ENCODE assay signal across 12 cellular contexts in genomic region chr12:122716666-122717065, GRCh38. TPM values are rescaled to one million over a fixed set of nuclear protein-coding genes. Genes with fewer than 3 reads are reported as not detected.
DNase-seq lines count a peak whose midpoint lies in the region; ATAC-seq and TF ChIP-seq lines count a peak whose summit lies in the region.
"Not testable (repeated sequence)": the region's sequence is repeated elsewhere in the genome, so short reads cannot be mapped to it uniquely, and the experiment has no call there.
"Had no signal": no experiment of that assay in that cellular context is flagged by ENCODE, and none has a peak within 500 bp of the region (broad histone marks: within the 10 kb centered on the region; RNA-seq: fewer than 3 reads in every experiment).

Gene HCAR3, minus strand, starts transcription at chr12:122716811. Its CDS starts 74 bp downstream, at chr12:122716737.

- not testable (repeated sequence) for H2BK15ac ChIP-seq in mesenchymal stem cell (ENCODE audit: low read depth, poor library complexity, severe bottlenecking)

- not testable (repeated sequence) for H3K27ac Mint-ChIP-seq in MCF 10A (ENCODE audit: low read depth, unreplicated experiment)

- not testable (repeated sequence) for H3K36me3 Mint-ChIP-seq in MCF 10A (ENCODE audit: insufficient read depth, unreplicated experiment)

- H3K4ac ChIP-seq in mesenchymal stem cell (ENCODE audit: low read depth in 1 of 2, low read length in 2 of 2): not testable (repeated sequence)

- BruUV-seq in MCF 10A (replicated peaks; lab: Mats Ljungman, UMichigan): not testable (repeated sequence)

- not testable (repeated sequence) for H3K27me3 Mint-ChIP-seq in MCF 10A (ENCODE audit: insufficient read depth, unreplicated experiment)

- not testable (repeated sequence) for H2AK5ac ChIP-seq in mesenchymal stem cell (ENCODE audit: low read length, severe bottlenecking)

- CTCF ChIA-PET in MCF 10A (lab: Yijun Ruan, JAX): not testable (repeated sequence)

- H3K27ac ChIP-seq in DOHH2 (ENCODE audit: low read depth, low read length); HL-60 (replicated peaks); mesenchymal stem cell (ENCODE audit: low read length, poor library complexity, severe bottlenecking): not testable (repeated sequence)
- H3K27ac ChIP-seq in foreskin keratinocyte (peak within 1 kb of the TSS; percentile 73), subcutaneous abdominal adipose tissue (ENCODE audit: low read depth, low read length) (peak within 1 kb of the TSS; percentile 84)

- H3K4me2 ChIP-seq in DOHH2 (ENCODE audit: low read length): peak within 1 kb of the TSS; percentile 47; the same call in 1 of the 2 replicates
- not testable (repeated sequence) for H3K4me2 ChIP-seq in mesenchymal stem cell (ENCODE audit: low read length, poor library complexity, severe bottlenecking)

- H2BK5ac ChIP-seq in mesenchymal stem cell (ENCODE audit: low read depth, low read length, poor library complexity, severe bottlenecking): not testable (repeated sequence)

- H3K9me3 ChIP-seq in DOHH2 (ENCODE audit: control insufficient read depth, insufficient read depth, low read length); mesenchymal stem cell (ENCODE audit: control insufficient read depth, low read length); subcutaneous abdominal adipose tissue (ENCODE audit: control insufficient read depth in 5 of 5, low read length in 5 of 5): not testable (repeated sequence)

- H2BK120ac ChIP-seq in mesenchymal stem cell (ENCODE audit: low read depth, low read length): not testable (repeated sequence)

- peaks cover 21% of the 10 kb centered on the region for H3K4me1 ChIP-seq in DOHH2 (ENCODE audit: control insufficient read depth, low read length)
- peaks cover 24% of the 10 kb centered on the region for H3K4me1 ChIP-seq in foreskin keratinocyte
- H3K4me1 ChIP-seq in mesenchymal stem cell (ENCODE audit: control insufficient read depth, insufficient read depth, low read depth, low read length): not testable (repeated sequence)
- peaks cover 0 to 31% (median 27%) of the 10 kb centered on the region in 5 donors for H3K4me1 ChIP-seq in subcutaneous abdominal adipose tissue (ENCODE audit: control insufficient read depth in 5 of 5, insufficient read depth in 5 of 5, low read length in 5 of 5)

- H3K14ac ChIP-seq in mesenchymal stem cell (ENCODE audit: low read length in 2 of 2): not testable (repeated sequence)

- H3K9me3 Mint-ChIP-seq in MCF 10A (ENCODE audit: unreplicated experiment): not testable (repeated sequence)

- H4K20me1 ChIP-seq in DOHH2 (ENCODE audit: control insufficient read depth, insufficient read depth, low read depth, low read length): not testable (repeated sequence)

- H3K36me3 ChIP-seq in DOHH2 (ENCODE audit: control insufficient read depth, low read length); mesenchymal stem cell (ENCODE audit: control insufficient read depth in 1 of 2, insufficient read depth in 2 of 2, low read depth in 1 of 2, low read length in 2 of 2); subcutaneous abdominal adipose tissue (ENCODE audit: control insufficient read depth in 5 of 5, insufficient read depth in 5 of 5, low read length in 5 of 5): not testable (repeated sequence)

- WGBS in mesenchymal stem cell: 100% methylated on average over 6 of the region's 10 CpGs

- peak within 1 kb of the TSS in 1 of 2 experiments; percentile 61 for H2BK12ac ChIP-seq in mesenchymal stem cell (ENCODE audit: low read length in 2 of 2)

- H3K23ac ChIP-seq in mesenchymal stem cell (ENCODE audit: low read length in 2 of 2): not testable (repeated sequence)

- H3K18ac ChIP-seq in mesenchymal stem cell (ENCODE audit: low read depth in 1 of 2, low read length in 2 of 2): peak within 1 kb of the TSS in 1 of 2 experiments; percentile 0

- not testable (repeated sequence) for H3K4me3 Mint-ChIP-seq in MCF 10A (ENCODE audit: unreplicated experiment)

- H4K8ac ChIP-seq in mesenchymal stem cell (ENCODE audit: low read length): not testable (repeated sequence)

- H3K27me3 ChIP-seq in DOHH2 (ENCODE audit: control insufficient read depth, low read length); HL-60 (ENCODE audit: insufficient read depth, poor library complexity, severe bottlenecking); foreskin keratinocyte; mesenchymal stem cell (ENCODE audit: control insufficient read depth in 1 of 2, insufficient read depth in 1 of 2, low read length in 2 of 2); subcutaneous abdominal adipose tissue (ENCODE audit: control insufficient read depth in 5 of 5, insufficient read depth in 4 of 5, low read length in 5 of 5): not testable (repeated sequence)

- H3F3A ChIP-seq in DOHH2 (ENCODE audit: control insufficient read depth, insufficient read depth): not testable (repeated sequence)

- H2AFZ ChIP-seq in mesenchymal stem cell (ENCODE audit: low read depth, low read length): not testable (repeated sequence)

- not testable (repeated sequence) for ATAC-seq in foreskin keratinocyte

- not testable (repeated sequence) for H3K4me1 Mint-ChIP-seq in MCF 10A (ENCODE audit: insufficient read depth, unreplicated experiment)

- not testable (repeated sequence) for H3K9me2 ChIP-seq in DOHH2 (replicated peaks; ENCODE audit: control insufficient read depth, low read length)

- H4K91ac ChIP-seq in mesenchymal stem cell (ENCODE audit: low read length): peak within 1 kb of the TSS; percentile 65

- DNase-seq in HL-60 (ENCODE audit: low read depth in 1 of 2, low spot score in 1 of 2) (peak; percentile 58 to 81), NCI-H1694 (lab: John Stamatoyannopoulos, UW) (peak; percentile 66), NOMO-1 treated with dmso at 0.1 percent for 144 hours (lab: John Stamatoyannopoulos, UW; ENCODE audit: unreplicated experiment) (peak; percentile 48), MCF 10A (ENCODE audit: unreplicated experiment) (peak; percentile 56), foreskin keratinocyte (peak in 1 of 2 donors; percentile 63), mesenchymal stem cell (peak; percentile 22)

- not testable (repeated sequence) for H3K79me2 ChIP-seq in DOHH2 (ENCODE audit: control insufficient read depth, low read length)

- 0 out of 2 replicates have a peak within 1 kb of the TSS, but pooled peaks have one; percentile 32 for H3K4me3 ChIP-seq in DOHH2 (ENCODE audit: low read length)
- not testable (repeated sequence) for H3K4me3 ChIP-seq in HL-60 (replicated peaks; ENCODE audit: insufficient read depth, low read length); mesenchymal stem cell (ENCODE audit: insufficient read depth in 1 of 2, low read depth in 1 of 2, low read length in 2 of 2); subcutaneous abdominal adipose tissue (ENCODE audit: low read depth in 1 of 5, low read length in 5 of 5)

- intact Hi-C loops in MCF 10A (cut with micrococcal nuclease): not testable (repeated sequence)

- not testable (repeated sequence) for H3K9ac ChIP-seq in mesenchymal stem cell (ENCODE audit: low read length); subcutaneous abdominal adipose tissue (ENCODE audit: low read length in 5 of 5)

- TF ChIP-seq CTCF in DOHH2 (IDR thresholded peaks at IDR 0.05; ENCODE audit: low read depth, low read length, poor library complexity, severe bottlenecking); HL-60 (IDR thresholded peaks at IDR 0.05; ENCODE audit: insufficient read depth, low read length); MCF 10A (IDR thresholded peaks at IDR 0.05; ENCODE audit: unreplicated experiment); foreskin keratinocyte (conservative IDR thresholded peaks at IDR 0.05): not testable (repeated sequence)

- H3K79me1 ChIP-seq in mesenchymal stem cell (replicated peaks; ENCODE audit: low read length, poor library complexity, severe bottlenecking): not testable (repeated sequence)

- POLR2A ChIA-PET in MCF 10A (lab: Yijun Ruan, JAX): not testable (repeated sequence)

RNA-seq across cellular contexts. Expression of gene HCAR3, which starts in this region (rescaled TPM):
- total RNA-seq in MCF 10A (2022) (not detected in 2 replicates), foreskin keratinocyte (0.92 and 1.2 TPM in 2 replicates)
- polyA plus RNA-seq in foreskin keratinocyte: 0.85 and 1.2 TPM in 2 replicates
- 0.43 TPM for polyA plus RNA-seq in mesenchymal stem cell (2013, experiment 1 of 2)
- 0.29 TPM for polyA plus RNA-seq in mesenchymal stem cell (2013, experiment 2 of 2)
- total RNA-seq: H9, IMR-90, SK-MEL-5 had no signal
- polyA plus RNA-seq: A549, IMR-90 had no signal

Comparison
In these comparisons a context has a peak if more than half of its experiments do, and no peak if none do; other contexts are left out.
1. Peak in DNase-seq in MCF 10A; RNA of the gene not detected or under 1 TPM.